24 cellular contexts compared by ENCODE assay signal in the genomic region with DNA sequence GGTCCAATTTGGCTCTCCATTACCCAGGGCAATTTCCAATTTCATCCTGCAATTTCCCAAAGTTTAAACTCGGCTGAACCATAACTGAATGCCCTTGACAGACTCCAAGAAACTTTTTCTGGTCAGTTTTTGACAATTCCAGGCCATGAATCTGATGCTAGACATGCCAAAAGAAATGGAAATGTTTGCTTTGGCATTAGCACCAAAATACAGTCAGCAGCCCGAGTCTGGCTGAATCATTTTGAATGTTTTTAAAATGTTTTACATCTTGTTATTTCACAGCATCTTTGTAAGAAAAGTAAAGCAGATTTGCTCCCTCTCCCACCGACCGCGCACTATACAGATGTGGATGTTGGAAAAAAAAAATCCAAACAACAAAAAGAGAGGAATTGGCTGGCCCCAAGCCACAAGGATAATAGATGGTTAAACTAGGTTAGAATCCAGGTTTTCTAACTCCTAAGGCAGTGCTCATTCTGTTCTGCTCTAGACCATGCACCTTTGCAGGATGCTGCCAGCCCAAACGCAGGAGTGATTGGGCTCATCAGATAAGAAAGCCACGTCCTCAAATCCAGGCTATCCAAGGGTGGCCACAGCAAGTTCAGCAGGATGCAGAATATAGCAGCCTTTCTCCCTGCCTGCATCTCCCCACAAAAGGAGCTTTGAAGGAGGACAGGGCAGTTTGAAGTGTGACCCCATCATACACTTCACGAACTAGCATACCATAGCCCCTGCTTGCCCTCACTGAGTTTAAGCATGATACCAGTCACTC.
DNase-seq lines count a peak whose midpoint lies in the region; ATAC-seq and TF ChIP-seq lines count a peak whose summit lies in the region.
"Had no signal": no experiment of that assay in that cellular context is flagged by ENCODE, and none has a peak within 500 bp of the region (broad histone marks: within the 10 kb centered on the region; RNA-seq: fewer than 3 reads in every experiment).

No MANE protein-coding gene starts in this region.

- no peak for TF ChIP-seq CTCF in fibroblast of mammary gland (conservative IDR thresholded peaks at IDR 0.05; ENCODE audit: control insufficient read depth, insufficient read depth, low read depth, low read length)

- DNase-seq in EL (peak; percentile 29), fibroblast of mammary gland (ENCODE audit: low read depth) (peak; percentile 88), skeletal muscle cell (ENCODE audit: low read depth) (peak; percentile 47), HPDE6-E6E7 (ENCODE audit: extremely low spot score) (no peak)
- no peak for DNase-seq in activated CD4-positive, alpha-beta T cell treated with anti-CD3 and anti-CD28 coated beads, Interleukin-2, amount 50 U/mL, for 48 hours
- DNase-seq: activated naive CD8-positive, alpha-beta T cell treated with anti-CD3 and anti-CD28 coated beads, Interleukin-2, amount 50 U/mL, for 24 hours; Calu3; effector CD8-positive, alpha-beta T cell; H7; MM.1S; NCI-H187 treated with DMSO at 0.1 percent for 48 hours; ovary; sigmoid colon; stimulated activated CD4-positive, alpha-beta T cell treated with anti-CD3 and anti-CD28 coated beads, Interleukin-2, amount 100 ng/mL, for 24 hours; stimulated activated naive CD8-positive, alpha-beta T cell treated with anti-CD3 and anti-CD28 coated beads, Interleukin-15, amount 100 ng/mL, for 72 hours; T1000; trophoblast cell had no signal

- ATAC-seq in SK-N-SH treated with all-trans-retinoic acid at 6 μM for 48 hours (no peak), HG02938 (IDR thresholded peaks at IDR 0.05; ENCODE audit: unreplicated experiment) (no peak), HG02884 (IDR thresholded peaks at IDR 0.05; ENCODE audit: unreplicated experiment) (no peak)
- ATAC-seq: activated naive CD8-positive, alpha-beta T cell treated with anti-CD3 and anti-CD28 coated beads, Interleukin-2, amount 50 U/mL, for 24 hours; stimulated activated naive CD8-positive, alpha-beta T cell treated with anti-CD3 and anti-CD28 coated beads, Interleukin-15, amount 100 ng/mL, for 72 hours had no signal

- H3K4me3 ChIP-seq in fibroblast of mammary gland (ENCODE audit: control insufficient read depth, low read depth, low read length) (no peak overlapping the region), skeletal muscle cell (ENCODE audit: low read depth, low read length) (no peak overlapping the region)
- H3K4me3 ChIP-seq: BLaER1, esophagus muscularis mucosa, hepatocyte, lung, ovary, sigmoid colon had no signal

TF ChIP-seq in SK-N-SH treated with all-trans-retinoic acid at 6 μM for 48 hours, 23 proteins besides CTCF, POLR2A, EP300 and RAD21:
- TF ChIP-seq GLIS3 (CRISPR knock-in tag; IDR thresholded peaks at IDR 0.05) (no peak), ISL1 (CRISPR knock-in tag; IDR thresholded peaks at IDR 0.05) (0 out of 2 replicates have a peak, but pooled peaks have one; percentile 24)

Comparison
In these comparisons a context has a peak if more than half of its experiments do, and no peak if none do; other contexts are left out.
1. DNase-seq: peak in EL (single experiment), fibroblast of mammary gland (single experiment) and skeletal muscle cell (single experiment); none in activated CD4-positive, alpha-beta T cell treated with anti-CD3 and anti-CD28 coated beads, Interleukin-2, amount 50 U/mL, for 48 hours (0 of 2) and HPDE6-E6E7 (single experiment).